9 cellular contexts compared by ENCODE assay signal in genomic region chr19:44684892-44685847, GRCh38. TPM values are rescaled to one million over a fixed set of nuclear protein-coding genes. Genes with fewer than 3 reads are reported as not detected.
A peak's percentile ranks its signal among the peaks of the same experiment; 100 is the strongest.
DNase-seq lines count a peak whose midpoint lies in the region; ATAC-seq and TF ChIP-seq lines count a peak whose summit lies in the region.
"Had no signal": no experiment of that assay in that cellular context is flagged by ENCODE, and none has a peak within 500 bp of the region (broad histone marks: within the 10 kb centered on the region; RNA-seq: fewer than 3 reads in every experiment).

No MANE protein-coding gene starts in this region.

- no peaks in the 10 kb centered on the region for H3K27me3 ChIP-seq in skeletal muscle tissue (ENCODE audit: control insufficient read depth in 3 of 3, insufficient read depth in 3 of 3, low read length in 3 of 3)

- peak; percentile 83 for ATAC-seq in SK-N-SH treated with all-trans-retinoic acid at 6 μM for 48 hours

- DNase-seq in H4 (ENCODE audit: low spot score) (peak; percentile 82), foreskin melanocyte (peak; percentile 61), iPS-NIHi11 (ENCODE audit: low spot score) (no peak), NCI-H1105 treated with DMSO at 0.1 percent for 48 hours (lab: John Stamatoyannopoulos, UW) (no peak), GM19238 (ENCODE audit: insufficient read length, low spot score) (no peak)
- DNase-seq in activated CD4-positive, alpha-beta T cell treated with anti-CD3 and anti-CD28 coated beads for 48 hours, result no peak
- DNase-seq: natural killer cell had no signal

- H3K9me3 ChIP-seq in skeletal muscle tissue (ENCODE audit: control insufficient read depth in 3 of 3, low read length in 3 of 3), result no peaks in the 10 kb centered on the region

- no peak overlapping the region for H3K9ac ChIP-seq in skeletal muscle tissue (ENCODE audit: low read depth in 1 of 3, low read length in 3 of 3)

- peaks cover 2 to 12% (median 6%) of the 10 kb centered on the region in 3 donors for H3K4me1 ChIP-seq in skeletal muscle tissue (ENCODE audit: control insufficient read depth in 3 of 3, insufficient read depth in 3 of 3, low read length in 3 of 3)

- peak overlapping the region in 1 of 3 donors; percentile 13 for H3K4me3 ChIP-seq in skeletal muscle tissue (ENCODE audit: low read length in 3 of 3)

- H3K36me3 ChIP-seq in skeletal muscle tissue (ENCODE audit: control insufficient read depth in 3 of 3, insufficient read depth in 3 of 3, low read length in 3 of 3), result peaks cover 13 to 16% (median 15%) of the 10 kb centered on the region in 3 donors

- H3K27ac ChIP-seq in skeletal muscle tissue (ENCODE audit: low read depth, low read length), result peak overlapping the region; percentile 40

TF ChIP-seq in SK-N-SH treated with all-trans-retinoic acid at 6 μM for 48 hours, 23 proteins besides CTCF, POLR2A, EP300 and RAD21:
- TF ChIP-seq ZFP3 (CRISPR knock-in tag; IDR thresholded peaks at IDR 0.05), result no peak
- TF ChIP-seq GLIS3 (CRISPR knock-in tag; IDR thresholded peaks at IDR 0.05), result no peak
- TF ChIP-seq ZC3H10 (CRISPR knock-in tag; IDR thresholded peaks at IDR 0.05), result peak; percentile 34; the same call in 1 of the 2 replicates
- no peak for TF ChIP-seq OSR1 (CRISPR knock-in tag; IDR thresholded peaks at IDR 0.05)
- no peak for TF ChIP-seq RARB (CRISPR knock-in tag; IDR thresholded peaks at IDR 0.05)
- no peak for TF ChIP-seq ZFP30 (CRISPR knock-in tag; IDR thresholded peaks at IDR 0.05)
- no peak for TF ChIP-seq CREB5 (CRISPR knock-in tag; IDR thresholded peaks at IDR 0.05; ENCODE audit: low read depth)
- no peak for TF ChIP-seq BACH2 (CRISPR knock-in tag; IDR thresholded peaks at IDR 0.05; ENCODE audit: borderline replicate concordance)
- TF ChIP-seq ZNF8 (CRISPR knock-in tag; IDR thresholded peaks at IDR 0.05), result no peak
- TF ChIP-seq TCF4 (CRISPR knock-in tag; IDR thresholded peaks at IDR 0.05; ENCODE audit: borderline replicate concordance), result no peak
- TF ChIP-seq PPARA (CRISPR knock-in tag; IDR thresholded peaks at IDR 0.05; ENCODE audit: borderline replicate concordance), result no peak
- TF ChIP-seq ISL1 (CRISPR knock-in tag; IDR thresholded peaks at IDR 0.05), result no peak
- TF ChIP-seq ESRRG (CRISPR knock-in tag; IDR thresholded peaks at IDR 0.05), result no peak
- no peak for TF ChIP-seq ARNTL (CRISPR knock-in tag; IDR thresholded peaks at IDR 0.05; ENCODE audit: borderline replicate concordance, low read depth)
- TF ChIP-seq TOX (CRISPR knock-in tag; IDR thresholded peaks at IDR 0.05; ENCODE audit: borderline replicate concordance), result peak; percentile 65; the same call in 1 of the 2 replicates
TF ChIP-seq in SK-N-SH treated with all-trans-retinoic acid at 6 μM for 48 hours: peak in this region for 2.

RNA-seq across cellular contexts. Expression of gene CEACAM16, which starts 13.8 kb away (rescaled TPM):
- total RNA-seq in H4 (2014; rRNA removed; shearing (Covaris generic)), result not detected in 2 replicates
- total RNA-seq in skeletal muscle tissue, result 1.0 TPM
- total RNA-seq: natural killer cell had no signal

RNA-seq across cellular contexts. Expression of gene CEACAM19, which starts 13.9 kb away (rescaled TPM):
- total RNA-seq in H4 (2014; rRNA removed; shearing (Covaris generic)), result 0.23 and 1.0 TPM in 2 replicates
- 2.6 TPM for total RNA-seq in skeletal muscle tissue

RNA-seq across cellular contexts. Expression of gene PVR, which starts 41.5 kb away (rescaled TPM):
- 41.9 and 46.0 TPM in 2 replicates for total RNA-seq in H4 (2014; rRNA removed; shearing (Covaris generic))
- 15.7 TPM for total RNA-seq in skeletal muscle tissue

Comparison
In these comparisons a context has a peak if more than half of its experiments do, and no peak if none do; other contexts are left out.
1. DNase-seq: peak in H4 (single experiment) and foreskin melanocyte (single experiment); none in iPS-NIHi11 (single experiment), NCI-H1105 treated with DMSO at 0.1 percent for 48 hours (single experiment), GM19238 (single experiment) and activated CD4-positive, alpha-beta T cell treated with anti-CD3 and anti-CD28 coated beads for 48 hours (single experiment).